ENCODE assay signal across 24 cellular contexts in the genomic region with DNA sequence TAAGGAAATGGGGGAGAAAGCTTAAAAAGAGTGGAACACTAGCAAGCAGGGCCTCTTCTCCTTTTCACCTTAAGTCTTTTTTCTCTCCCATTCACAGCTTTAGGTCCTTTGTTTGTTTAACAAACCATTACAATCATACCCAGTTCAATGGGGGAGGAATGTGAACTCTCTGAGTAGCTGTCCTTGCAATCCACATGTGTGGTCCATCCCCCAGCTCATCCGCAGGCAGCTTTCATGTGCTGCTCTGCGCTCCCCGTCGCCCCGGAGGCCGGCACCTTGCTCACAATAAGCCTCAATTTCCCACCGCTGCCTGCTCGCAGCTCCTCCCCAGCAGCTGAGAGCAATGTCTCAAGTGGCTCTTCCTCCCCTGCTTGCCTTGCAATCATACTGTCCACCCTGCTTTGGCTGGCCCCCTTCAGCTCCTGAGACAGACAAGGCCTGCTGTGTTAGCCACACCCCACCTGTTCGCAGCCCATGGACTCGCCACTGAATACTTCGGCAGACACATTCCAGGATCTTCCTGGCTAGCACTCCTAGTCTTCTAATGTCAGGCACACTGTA. TPM values are rescaled to one million over a fixed set of nuclear protein-coding genes. Genes with fewer than 3 reads are reported as not detected.
DNase-seq lines count a peak whose midpoint lies in the region.
"Had no signal": no experiment of that assay in that cellular context is flagged by ENCODE, and none has a peak within 500 bp of the region (broad histone marks: within the 10 kb centered on the region; RNA-seq: fewer than 3 reads in every experiment).

No MANE protein-coding gene starts in this region.

- no peak overlapping the region for H4K91ac ChIP-seq in neuronal stem cell (ENCODE audit: low read depth, low read length, poor library complexity)

- no peak overlapping the region for H2AFZ ChIP-seq in neuronal stem cell (ENCODE audit: low read length)

- H3K23ac ChIP-seq in neuronal stem cell (ENCODE audit: low read depth, low read length, poor library complexity), result no peak overlapping the region

- no peak overlapping the region for H3K14ac ChIP-seq in neuronal stem cell (ENCODE audit: low read length)

- peak overlapping the region; percentile 93 for H2BK12ac ChIP-seq in neuronal stem cell (ENCODE audit: low read length)

- no peak overlapping the region for H2BK120ac ChIP-seq in neuronal stem cell (ENCODE audit: low read depth, low read length)

- no peak overlapping the region for H3K4ac ChIP-seq in neuronal stem cell (ENCODE audit: low read length)

- no peak overlapping the region for H4K8ac ChIP-seq in neuronal stem cell (ENCODE audit: low read depth, low read length)

- H3K36me3 ChIP-seq in HUES6 (ENCODE audit: control insufficient read depth, insufficient read depth, low read length), result no peaks in the 10 kb centered on the region
- peaks cover 0 to 22% of the 10 kb centered on the region in 2 donors for H3K36me3 ChIP-seq in neuronal stem cell (replicated peaks in 1 of 2; ENCODE audit: control insufficient read depth in 2 of 2, insufficient read depth in 2 of 2, low read length in 2 of 2)
- H3K36me3 ChIP-seq: Peyer's patch, right lobe of liver had no signal

- peaks cover 97% of the 10 kb centered on the region for H3K27me3 ChIP-seq in HUES6 (ENCODE audit: control insufficient read depth, insufficient read depth, low read length)
- no peaks in the 10 kb centered on the region for H3K27me3 ChIP-seq in neuronal stem cell (ENCODE audit: control insufficient read depth in 3 of 3, insufficient read depth in 3 of 3, low read depth in 1 of 3, low read length in 3 of 3)
- H3K27me3 ChIP-seq: gastroesophageal sphincter, Peyer's patch, right lobe of liver, stomach, tibial artery had no signal

- peak overlapping the region; percentile 87 for H3K18ac ChIP-seq in neuronal stem cell (ENCODE audit: low read length)

- H2BK5ac ChIP-seq in neuronal stem cell (ENCODE audit: low read length), result no peak overlapping the region

- H3K4me1 ChIP-seq in HUES6 (ENCODE audit: control insufficient read depth, insufficient read depth, low read length) (peaks cover 59% of the 10 kb centered on the region), neuronal stem cell (ENCODE audit: control insufficient read depth in 2 of 2, insufficient read depth in 1 of 2, low read depth in 1 of 2, low read length in 2 of 2) (peaks cover 40 to 72% of the 10 kb centered on the region in 2 donors)
- H3K4me1 ChIP-seq: right lobe of liver, tibial artery had no signal

- no peak overlapping the region for H2AK5ac ChIP-seq in neuronal stem cell (ENCODE audit: low read depth, low read length)

- no peak overlapping the region for H2BK15ac ChIP-seq in neuronal stem cell (ENCODE audit: low read length)

- H3K79me1 ChIP-seq in neuronal stem cell (ENCODE audit: low read depth, low read length), result no peaks in the 10 kb centered on the region

- H3K9ac ChIP-seq in HUES6 (ENCODE audit: low read length), result peak overlapping the region; percentile 52
- no peak overlapping the region for H3K9ac ChIP-seq in neuronal stem cell (ENCODE audit: low read depth, low read length, poor library complexity)

- no CpG with 5 or more reads among the region's 11 CpGs for WGBS in neuronal stem cell (ENCODE audit: extremely low coverage in 2 of 2, insufficient read length in 2 of 2, insufficient replicate concordance in 1 of 2), 2 donors

- peak overlapping the region; percentile 58 for H3K4me2 ChIP-seq in neuronal stem cell (ENCODE audit: insufficient read depth, low read length, poor library complexity, severe bottlenecking)

- DNase-seq in ecto neural progenitor cell (ENCODE audit: low spot score), result peak; percentile 87
- peak; percentile 74 for DNase-seq in iPS-NIHi7 (ENCODE audit: extremely low spot score)
- DNase-seq in neuronal stem cell (ENCODE audit: low spot score), result peak; percentile 90
- no peak for DNase-seq in KG1 (lab: John Stamatoyannopoulos, UW)
- no peak for DNase-seq in activated T-cell treated with anti-CD3 and anti-CD28 coated beads for 4 hours
- DNase-seq in COR-L47 (lab: John Stamatoyannopoulos, UW), result no peak
- DNase-seq in activated CD4-positive, alpha-beta T cell treated with anti-CD3 and anti-CD28 coated beads, Interleukin-2, amount 50 U/mL, for 1 hour, result no peak
- DNase-seq: activated CD4-positive, alpha-beta T cell treated with anti-CD3 and anti-CD28 coated beads for 4 hours; activated naive CD4-positive, alpha-beta T cell treated with anti-CD3 and anti-CD28 coated beads, Interleukin-2, amount 50 U/mL, for 16 hours; amygdala; C1 segment of cervical spinal cord; Calu3; KBM-7; left cardiac atrium; naive thymus-derived CD4-positive, alpha-beta T cell; NCI-H1436; NCI-H510A treated with DMSO at 0.1 percent for 48 hours; NK-92 treated with Interleukin-12 subunit alpha and Interleukin-12 subunit beta, amount 100 ng/mL, for 24 hours; Peyer's patch; right lobe of liver; stomach; tibial artery had no signal

- H3K27ac ChIP-seq in HUES6 (ENCODE audit: low read depth, low read length) (no peak overlapping the region), neuronal stem cell (replicated peaks; ENCODE audit: low read length) (peak overlapping the region; percentile 89)
- H3K27ac ChIP-seq: gastroesophageal sphincter, Peyer's patch, right lobe of liver, stomach, tibial artery had no signal

- H3K4me3 ChIP-seq in HUES6 (ENCODE audit: low read depth, low read length), result peak overlapping the region; percentile 44
- no peak overlapping the region for H3K4me3 ChIP-seq in neuronal stem cell (ENCODE audit: low read length in 2 of 2)
- H3K4me3 ChIP-seq: gastroesophageal sphincter, Peyer's patch, right lobe of liver, stomach, tibial artery had no signal

- no peaks in the 10 kb centered on the region for H3K9me3 ChIP-seq in HUES6 (ENCODE audit: control insufficient read depth, insufficient read depth, low read depth, low read length)
- H3K9me3 ChIP-seq in neuronal stem cell (replicated peaks in 1 of 2; ENCODE audit: control insufficient read depth in 2 of 2, insufficient read depth in 1 of 2, low read depth in 1 of 2, low read length in 2 of 2), result no peaks in the 10 kb centered on the region
- H3K9me3 ChIP-seq: gastroesophageal sphincter, Peyer's patch, right lobe of liver, stomach, tibial artery had no signal

RNA-seq across cellular contexts. Expression of a gene that starts 49.1 kb away (rescaled TPM):
- polyA plus RNA-seq in neuronal stem cell (2013, experiment 1 of 2), result 5.6 TPM
- polyA plus RNA-seq in neuronal stem cell (2013, experiment 2 of 2), result 5.9 TPM

Comparison
In these comparisons a context has a peak if more than half of its experiments do, and no peak if none do; other contexts are left out.
1. DNase-seq: peak in ecto neural progenitor cell (single experiment), iPS-NIHi7 (single experiment) and neuronal stem cell (single experiment); none in KG1 (single experiment), activated T-cell treated with anti-CD3 and anti-CD28 coated beads for 4 hours (single experiment), COR-L47 (single experiment) and activated CD4-positive, alpha-beta T cell treated with anti-CD3 and anti-CD28 coated beads, Interleukin-2, amount 50 U/mL, for 1 hour (single experiment).